1 cellular context compared by ENCODE assay signal in genomic region chr22:19432092-19432844, GRCh38.
TF ChIP-seq lines count a peak whose summit lies in the region.

MRPL40 (plus strand) TSS chr22:19432545; CDS start chr22:19432555, 10 bp downstream.

TF ChIP-seq in K562, 482 proteins besides CTCF, POLR2A, EP300 and RAD21 (continued from another document and continues in another):
- TF ChIP-seq HOMEZ (CRISPR knock-in tag; IDR thresholded peaks at IDR 0.05) = peak; percentile 93
- TF ChIP-seq ZNF57 (CRISPR knock-in tag; IDR thresholded peaks at IDR 0.05) = peak; percentile 91
- 0 out of 2 replicates have a peak, but pooled peaks have one; percentile 33 for TF ChIP-seq TEAD2 (tag; IDR thresholded peaks at IDR 0.05)
- peak; percentile 38; the same call in 1 of the 2 replicates for TF ChIP-seq SPI1 (IDR thresholded peaks at IDR 0.05; ENCODE audit: borderline replicate concordance, low read depth, low read length)
- TF ChIP-seq BCL6 (CRISPR knock-in tag; IDR thresholded peaks at IDR 0.05) = peak; percentile 71
- TF ChIP-seq ATF4 (CRISPR knock-in tag; IDR thresholded peaks at IDR 0.05) = peak; percentile 77
- no peak for TF ChIP-seq HDAC1 (IDR thresholded peaks at IDR 0.05)
- TF ChIP-seq CREB3L1 (IDR thresholded peaks at IDR 0.05; ENCODE audit: borderline replicate concordance, low read depth) = no peak
- no peak for TF ChIP-seq MAFG (tag; conservative IDR thresholded peaks at IDR 0.05)
- no peak for TF ChIP-seq CCNT2 (IDR thresholded peaks at IDR 0.05; ENCODE audit: borderline replicate concordance, extremely low read depth, insufficient read length, low read depth, low read length)
- peak; percentile 55 to 97 for TF ChIP-seq RCOR1 (IDR thresholded peaks at IDR 0.05; ENCODE audit: borderline replicate concordance in 1 of 2, low read depth in 2 of 2, low read length in 2 of 2)
- TF ChIP-seq GATAD2B (IDR thresholded peaks at IDR 0.05; ENCODE audit: borderline replicate concordance) = no peak
- no peak for TF ChIP-seq FIP1L1 (IDR thresholded peaks at IDR 0.05; ENCODE audit: low read depth, low read length, poor library complexity, severe bottlenecking)
- TF ChIP-seq PML (IDR thresholded peaks at IDR 0.05; ENCODE audit: low read length) = no peak
- TF ChIP-seq ZNF445 (CRISPR knock-in tag; IDR thresholded peaks at IDR 0.05; ENCODE audit: low read depth) = no peak; the same call in none of the 2 replicates
- no peak for TF ChIP-seq ZNF347 (CRISPR knock-in tag; IDR thresholded peaks at IDR 0.05; ENCODE audit: low read depth)
- TF ChIP-seq RNF219 (CRISPR knock-in tag; IDR thresholded peaks at IDR 0.05) = peak; percentile 90
- TF ChIP-seq ZNF76 (CRISPR knock-in tag; IDR thresholded peaks at IDR 0.05; ENCODE audit: borderline replicate concordance) = peak; percentile 97; the same call in 1 of the 2 replicates
- TF ChIP-seq FOSL1 (tag; conservative IDR thresholded peaks at IDR 0.05) = no peak
- no peak for TF ChIP-seq ZNF609 (CRISPR knock-in tag; IDR thresholded peaks at IDR 0.05; ENCODE audit: borderline replicate concordance)
- peak; percentile 99 for TF ChIP-seq CLOCK (CRISPR knock-in tag; IDR thresholded peaks at IDR 0.05; ENCODE audit: borderline replicate concordance)
- no peak for TF ChIP-seq HLTF (IDR thresholded peaks at IDR 0.05)
- no peak for TF ChIP-seq XRCC3 (IDR thresholded peaks at IDR 0.05)
- TF ChIP-seq HDAC8 (tag; IDR thresholded peaks at IDR 0.05) = peak; percentile 95
- no peak for TF ChIP-seq MTA2 (IDR thresholded peaks at IDR 0.05; ENCODE audit: low read depth)
- peak; percentile 66; the same call in 1 of the 2 replicates for TF ChIP-seq BMI1 (IDR thresholded peaks at IDR 0.05; ENCODE audit: low read length)
- no peak for TF ChIP-seq CC2D1A (IDR thresholded peaks at IDR 0.05)
- no peak for TF ChIP-seq ZNF175 (CRISPR knock-in tag; IDR thresholded peaks at IDR 0.05; ENCODE audit: low read depth)
- peak; percentile 3 for TF ChIP-seq ZNF561 (CRISPR knock-in tag; conservative IDR thresholded peaks at IDR 0.05)
- peak; percentile 68; the same call in 1 of the 2 replicates for TF ChIP-seq ZNF274 (IDR thresholded peaks at IDR 0.05; ENCODE audit: borderline replicate concordance, low read depth, low read length)
- TF ChIP-seq NCOR1 (IDR thresholded peaks at IDR 0.05) = no peak
- no peak for TF ChIP-seq NR2C2 (CRISPR knock-in tag; IDR thresholded peaks at IDR 0.05)
- TF ChIP-seq NR2C2 (tag; IDR thresholded peaks at IDR 0.05) = no peak
- no peak for TF ChIP-seq LCOR (CRISPR knock-in tag; IDR thresholded peaks at IDR 0.05)
- TF ChIP-seq MCM5 (IDR thresholded peaks at IDR 0.05; ENCODE audit: low read depth) = no peak
- no peak for TF ChIP-seq ATF3 (IDR thresholded peaks at IDR 0.05)
- TF ChIP-seq ATF3 (CRISPR knock-in tag; conservative IDR thresholded peaks at IDR 0.05) = peak; percentile 96
- peak; percentile 95 for TF ChIP-seq GABPB2 (CRISPR knock-in tag; conservative IDR thresholded peaks at IDR 0.05)
- TF ChIP-seq NFXL1 (CRISPR knock-in tag; IDR thresholded peaks at IDR 0.05) = 0 out of 2 replicates have a peak, but pooled peaks have one; percentile 3
- TF ChIP-seq ERF (CRISPR knock-in tag; IDR thresholded peaks at IDR 0.05) = peak; percentile 98
- peak; percentile 57; the same call in 1 of the 2 replicates for TF ChIP-seq ZNF449 (CRISPR knock-in tag; IDR thresholded peaks at IDR 0.05)
- no peak for TF ChIP-seq ASH1L (IDR thresholded peaks at IDR 0.05; ENCODE audit: borderline replicate concordance, low read depth, partially characterized antibody)
- TF ChIP-seq TAF7 (tag; IDR thresholded peaks at IDR 0.05) = peak; percentile 95
- no peak for TF ChIP-seq NFRKB (IDR thresholded peaks at IDR 0.05; ENCODE audit: low read depth)
- no peak for TF ChIP-seq ZNF79 (CRISPR knock-in tag; IDR thresholded peaks at IDR 0.05; ENCODE audit: low read depth)
- TF ChIP-seq ARHGAP35 (IDR thresholded peaks at IDR 0.05; ENCODE audit: partially characterized antibody) = no peak
- TF ChIP-seq SIX5 (IDR thresholded peaks at IDR 0.05; ENCODE audit: borderline replicate concordance in 1 of 2, insufficient read depth in 1 of 2, low read depth in 1 of 2, low read length in 2 of 2) = peak in 1 of 2 experiments; percentile 91; a peak in 2 of 4 replicates
- TF ChIP-seq CHD1 (IDR thresholded peaks at IDR 0.05; ENCODE audit: low read length) = peak; percentile 94
- TF ChIP-seq JUN (IDR thresholded peaks at IDR 0.05; ENCODE audit: borderline replicate concordance, low read depth, low read length) = peak; percentile 97
- no peak for TF ChIP-seq JUN (CRISPR knock-in tag; IDR thresholded peaks at IDR 0.05; ENCODE audit: borderline replicate concordance)
- TF ChIP-seq ZNF134 (CRISPR knock-in tag; conservative IDR thresholded peaks at IDR 0.05) = peak; percentile 76
- no peak for TF ChIP-seq NFYB (IDR thresholded peaks at IDR 0.05; ENCODE audit: extremely low read depth, insufficient read length)
- TF ChIP-seq ILF3 (IDR thresholded peaks at IDR 0.05; ENCODE audit: borderline replicate concordance) = no peak
- peak; percentile 99 for TF ChIP-seq RBFOX2 (IDR thresholded peaks at IDR 0.05; ENCODE audit: low read depth, low read length)
- TF ChIP-seq MEIS2 (IDR thresholded peaks at IDR 0.05; ENCODE audit: partially characterized antibody) = no peak
